In genomic region chr7:111320133-111320532, GRCh38 we compare ENCODE assay signal across 20 cellular contexts.
A peak's percentile ranks its signal among the peaks of the same experiment; 100 is the strongest.
DNase-seq lines count a peak whose midpoint lies in the region; ATAC-seq and TF ChIP-seq lines count a peak whose summit lies in the region.
"Had no signal": no experiment of that assay in that cellular context is flagged by ENCODE, and none has a peak within 500 bp of the region (broad histone marks: within the 10 kb centered on the region; RNA-seq: fewer than 3 reads in every experiment).

No MANE protein-coding gene starts in this region.

- H3K4me3 Mint-ChIP-seq in activated naive CD8-positive, alpha-beta T cell treated with anti-CD3 and anti-CD28 coated beads for 36 hours: no peak overlapping the region
- no peak overlapping the region for H3K4me3 Mint-ChIP-seq in Caco-2 (ENCODE audit: unreplicated experiment)
- H3K4me3 Mint-ChIP-seq: H9, T-cell had no signal

- peaks cover 22% of the 10 kb centered on the region for H3K36me3 Mint-ChIP-seq in activated naive CD8-positive, alpha-beta T cell treated with anti-CD3 and anti-CD28 coated beads for 36 hours
- H3K36me3 Mint-ChIP-seq in Caco-2 (ENCODE audit: insufficient read depth, unreplicated experiment): no peaks in the 10 kb centered on the region

- H3K27ac Mint-ChIP-seq in activated naive CD8-positive, alpha-beta T cell treated with anti-CD3 and anti-CD28 coated beads for 36 hours: no peak overlapping the region
- no peak overlapping the region for H3K27ac Mint-ChIP-seq in Caco-2 (ENCODE audit: unreplicated experiment)
- H3K27ac Mint-ChIP-seq: H9, T-cell had no signal

- H3K4me1 ChIP-seq in Caco-2: no peaks in the 10 kb centered on the region

- H3K4me3 ChIP-seq in Caco-2 (ENCODE audit: low read depth, low read length): no peak overlapping the region
- H3K4me3 ChIP-seq: SK-N-MC had no signal

- peaks cover 3% of the 10 kb centered on the region for H3K9me3 Mint-ChIP-seq in activated naive CD8-positive, alpha-beta T cell treated with anti-CD3 and anti-CD28 coated beads for 36 hours
- no peaks in the 10 kb centered on the region for H3K9me3 Mint-ChIP-seq in Caco-2 (ENCODE audit: unreplicated experiment)
- H3K9me3 Mint-ChIP-seq: H9 had no signal

- intact Hi-C loops in Caco-2 (cut with micrococcal nuclease; ENCODE audit: unreplicated experiment): no loop called here

- ATAC-seq in GM18499 (IDR thresholded peaks at IDR 0.05; ENCODE audit: insufficient read depth, unreplicated experiment) (peak; percentile 35), GM19397 (IDR thresholded peaks at IDR 0.05; ENCODE audit: unreplicated experiment) (peak; percentile 67), HG03103 (IDR thresholded peaks at IDR 0.05; ENCODE audit: low read depth, unreplicated experiment) (peak; percentile 79)
- ATAC-seq: T-cell had no signal

- H3K27me3 ChIP-seq in Caco-2 (replicated peaks; ENCODE audit: control insufficient read depth, insufficient read depth, low read length): no peaks in the 10 kb centered on the region

- CTCF ChIA-PET in RWPE1 (lab: Yijun Ruan, JAX): no interaction called here
- CTCF ChIA-PET in Caco-2 (lab: Charles Lee): no interaction called here

- no peaks in the 10 kb centered on the region for H3K9me3 ChIP-seq in Caco-2

- TF ChIP-seq CTCF in RWPE1 (conservative IDR thresholded peaks at IDR 0.05; ENCODE audit: low read depth) (no peak), Caco-2 (IDR thresholded peaks at IDR 0.05; ENCODE audit: insufficient read depth in 1 of 2, low read depth in 1 of 2, low read length in 1 of 2, severe bottlenecking in 1 of 2, unreplicated experiment in 1 of 2) (no peak)

- DNase-seq in OCI-M1 (lab: John Stamatoyannopoulos, UW) (peak; percentile 39), RWPE1 (ENCODE audit: low spot score) (no peak), Caco-2 (no peak), NCI-H526 treated with DMSO at 0.1 percent for 48 hours (lab: John Stamatoyannopoulos, UW) (no peak)
- no peak for DNase-seq in activated naive CD8-positive, alpha-beta T cell treated with anti-CD3 and anti-CD28 coated beads for 36 hours
- DNase-seq: EL, H9, KBM-7, NCI-H1436, NCI-H2029 treated with DMSO at 0.1 percent for 48 hours, NCI-H2171 treated with DMSO at 0.1 percent for 48 hours, NCI-H446 treated with DMSO at 0.1 percent for 48 hours, NCI-H748 treated with DMSO at 0.1 percent for 48 hours, T-cell, T-helper 9 cell had no signal

- POLR2A ChIA-PET in RWPE1 (lab: Yijun Ruan, JAX; ENCODE audit: low non-redundant PET) (no interaction called here), Caco-2 (lab: Charles Lee) (no interaction called here)

- H3K27me3 Mint-ChIP-seq in activated naive CD8-positive, alpha-beta T cell treated with anti-CD3 and anti-CD28 coated beads for 36 hours: no peaks in the 10 kb centered on the region
- no peaks in the 10 kb centered on the region for H3K27me3 Mint-ChIP-seq in Caco-2 (ENCODE audit: insufficient read depth, unreplicated experiment)
- H3K27me3 Mint-ChIP-seq: T-cell had no signal

- no peaks in the 10 kb centered on the region for H3K36me3 ChIP-seq in Caco-2 (ENCODE audit: control insufficient read depth, insufficient read depth, low read length)

- H3K27ac ChIP-seq in RWPE1: no peak overlapping the region
- H3K27ac ChIP-seq: C4-2B, SK-N-MC had no signal

- no peaks in the 10 kb centered on the region for H3K4me1 Mint-ChIP-seq in activated naive CD8-positive, alpha-beta T cell treated with anti-CD3 and anti-CD28 coated beads for 36 hours
- H3K4me1 Mint-ChIP-seq in Caco-2 (ENCODE audit: low read depth, unreplicated experiment): no peaks in the 10 kb centered on the region

- no TSS peak for BruUV-seq in Caco-2 (replicated peaks; lab: Mats Ljungman, UMichigan)
